ENCODE assay signal across 10 cellular contexts in genomic region chr10:1050555-1050954, GRCh38. TPM values are rescaled to one million over a fixed set of nuclear protein-coding genes. Genes with fewer than 3 reads are reported as not detected.
DNase-seq lines count a peak whose midpoint lies in the region; ATAC-seq and TF ChIP-seq lines count a peak whose summit lies in the region.
"Had no signal": no experiment of that assay in that cellular context is flagged by ENCODE, and none has a peak within 500 bp of the region (broad histone marks: within the 10 kb centered on the region; RNA-seq: fewer than 3 reads in every experiment).

No MANE protein-coding gene starts in this region.

- DNase-seq in NCI-H82 (lab: John Stamatoyannopoulos, UW), result peak; percentile 52
- DNase-seq in NCI-H82 treated with DMSO at 0.1 percent for 48 hours (lab: John Stamatoyannopoulos, UW; ENCODE audit: unreplicated experiment), result no peak
- peak; percentile 53 for DNase-seq in RKO (ENCODE audit: low spot score)
- no peak for DNase-seq in chondrocyte (ENCODE audit: low spot score)
- no peak for DNase-seq in osteoblast (ENCODE audit: insufficient read length, low spot score, missing footprints)
- DNase-seq in NCI-H1048 (lab: John Stamatoyannopoulos, UW), result no peak
- DNase-seq in aorta, result no peak
- DNase-seq in mucosa of gallbladder (ENCODE audit: low spot score), result no peak

- TF ChIP-seq CTCF in chondrocyte (IDR thresholded peaks at IDR 0.05), result no peak
- no peak for TF ChIP-seq CTCF in osteoblast (IDR thresholded peaks at IDR 0.05; ENCODE audit: extremely low read depth, low read depth, low read length)

- H3K4me3 ChIP-seq in osteoblast (ENCODE audit: insufficient read depth, low read length) (peak overlapping the region; percentile 39), aorta (ENCODE audit: low read length in 2 of 2) (no peak overlapping the region)

- no peaks in the 10 kb centered on the region for H3K36me3 Mint-ChIP-seq in chondrocyte (ENCODE audit: low read depth)

- WGBS in aorta, 2 donors, result 74 to 81% methylated on average over 4 of the region's 4 CpGs

- peaks cover 74% of the 10 kb centered on the region for H3K79me2 ChIP-seq in osteoblast (ENCODE audit: insufficient read depth, low read length)

- no peaks in the 10 kb centered on the region for H3K9me3 Mint-ChIP-seq in chondrocyte (ENCODE audit: low read depth)

- intact Hi-C loops in aorta (cut with DNase I), result no loop called here

- H3K4me1 ChIP-seq in osteoblast (ENCODE audit: insufficient read depth, low read length), result peaks cover 27% of the 10 kb centered on the region
- peaks cover 0 to 2% of the 10 kb centered on the region in 2 donors for H3K4me1 ChIP-seq in aorta (ENCODE audit: control insufficient read depth in 1 of 2, insufficient read depth in 2 of 2, low read length in 2 of 2)

- H4K20me1 ChIP-seq in osteoblast (ENCODE audit: insufficient read depth, low read length), result peaks cover 18% of the 10 kb centered on the region

- peak overlapping the region; percentile 86 for H3K27ac Mint-ChIP-seq in chondrocyte (ENCODE audit: unreplicated experiment)

- ATAC-seq in aorta (ENCODE audit: low FRiP score), result no peak
- ATAC-seq: body of pancreas had no signal

- peak overlapping the region; percentile 99 for H3K4me2 ChIP-seq in osteoblast (ENCODE audit: insufficient read depth, low read length)

- H3K27me3 Mint-ChIP-seq in chondrocyte (ENCODE audit: low read depth), result no peaks in the 10 kb centered on the region

- H3K27me3 ChIP-seq in osteoblast (ENCODE audit: insufficient read depth, low read length), result no peaks in the 10 kb centered on the region
- H3K27me3 ChIP-seq in aorta (ENCODE audit: control insufficient read depth in 1 of 2, insufficient read depth in 2 of 2, low read length in 1 of 2), result no peaks in the 10 kb centered on the region
- H3K27me3 ChIP-seq: body of pancreas had no signal

- peaks cover 66% of the 10 kb centered on the region for H3K4me1 Mint-ChIP-seq in chondrocyte (ENCODE audit: low read depth)

- peak overlapping the region; percentile 38 for H3K4me3 Mint-ChIP-seq in chondrocyte (ENCODE audit: unreplicated experiment)

- H3K36me3 ChIP-seq in osteoblast (ENCODE audit: insufficient read depth, low read length) (peaks cover 7% of the 10 kb centered on the region), aorta (ENCODE audit: control insufficient read depth in 1 of 2, insufficient read depth in 2 of 2, low read length in 1 of 2) (no peaks in the 10 kb centered on the region)

- no peak overlapping the region for H2AFZ ChIP-seq in osteoblast (ENCODE audit: low read length)

- H3K9me3 ChIP-seq in osteoblast (ENCODE audit: low read depth, low read length) (no peaks in the 10 kb centered on the region), aorta (ENCODE audit: control insufficient read depth, low read length) (no peaks in the 10 kb centered on the region)
- H3K9me3 ChIP-seq: body of pancreas had no signal

- H3K27ac ChIP-seq in osteoblast (ENCODE audit: low read depth, low read length) (peak overlapping the region; percentile 97), aorta (ENCODE audit: low read depth in 1 of 2, low read length in 2 of 2) (no peak overlapping the region)

RNA-seq across cellular contexts. Expression of gene IDI1, which starts 1.6 kb away (rescaled TPM):
- 39.0 to 45.7 TPM (median 40.6 TPM) in 3 replicates for total RNA-seq in chondrocyte
- 104 and 123 TPM in 2 replicates for total RNA-seq in osteoblast
- 10 to 100 TPM; 28.6 to 39.3 TPM for total RNA-seq in aorta
- 10 to 100 TPM; 18.9 to 43.3 TPM for polyA plus RNA-seq in aorta
- total RNA-seq in mucosa of gallbladder, result 111 TPM

RNA-seq across cellular contexts. Expression of gene WDR37, which starts 5.6 kb away (rescaled TPM):
- total RNA-seq in chondrocyte (10.9 to 15.5 TPM (median 12.4 TPM) in 3 replicates), osteoblast (18.8 and 20.6 TPM in 2 replicates), aorta (10 to 100 TPM; 20.3 to 25.9 TPM), mucosa of gallbladder (15.5 TPM)
- polyA plus RNA-seq in aorta, result 1 to 10 TPM; 3.9 to 8.6 TPM

RNA-seq across cellular contexts. Expression of gene IDI2, which starts 24.9 kb away (rescaled TPM):
- not detected in 3 replicates for total RNA-seq in chondrocyte
- total RNA-seq in osteoblast, result not detected in 2 replicates
- total RNA-seq in aorta, result not detected
- under 1 TPM in 1 of 2 donors, not detected in 1; 0.10 TPM for polyA plus RNA-seq in aorta
- not detected for total RNA-seq in mucosa of gallbladder
- total RNA-seq: body of pancreas, urinary bladder had no signal
- polyA plus RNA-seq: urinary bladder had no signal

Comparison
In these comparisons a context has a peak if more than half of its experiments do, and no peak if none do; other contexts are left out.
1. DNase-seq: peak in NCI-H82 (single experiment) and RKO (single experiment); none in NCI-H82 treated with DMSO at 0.1 percent for 48 hours (single experiment), chondrocyte (single experiment), osteoblast (single experiment), NCI-H1048 (single experiment), aorta (0 of 2) and mucosa of gallbladder (single experiment).